ENCODE assay signal across 10 cellular contexts in the genomic region with DNA sequence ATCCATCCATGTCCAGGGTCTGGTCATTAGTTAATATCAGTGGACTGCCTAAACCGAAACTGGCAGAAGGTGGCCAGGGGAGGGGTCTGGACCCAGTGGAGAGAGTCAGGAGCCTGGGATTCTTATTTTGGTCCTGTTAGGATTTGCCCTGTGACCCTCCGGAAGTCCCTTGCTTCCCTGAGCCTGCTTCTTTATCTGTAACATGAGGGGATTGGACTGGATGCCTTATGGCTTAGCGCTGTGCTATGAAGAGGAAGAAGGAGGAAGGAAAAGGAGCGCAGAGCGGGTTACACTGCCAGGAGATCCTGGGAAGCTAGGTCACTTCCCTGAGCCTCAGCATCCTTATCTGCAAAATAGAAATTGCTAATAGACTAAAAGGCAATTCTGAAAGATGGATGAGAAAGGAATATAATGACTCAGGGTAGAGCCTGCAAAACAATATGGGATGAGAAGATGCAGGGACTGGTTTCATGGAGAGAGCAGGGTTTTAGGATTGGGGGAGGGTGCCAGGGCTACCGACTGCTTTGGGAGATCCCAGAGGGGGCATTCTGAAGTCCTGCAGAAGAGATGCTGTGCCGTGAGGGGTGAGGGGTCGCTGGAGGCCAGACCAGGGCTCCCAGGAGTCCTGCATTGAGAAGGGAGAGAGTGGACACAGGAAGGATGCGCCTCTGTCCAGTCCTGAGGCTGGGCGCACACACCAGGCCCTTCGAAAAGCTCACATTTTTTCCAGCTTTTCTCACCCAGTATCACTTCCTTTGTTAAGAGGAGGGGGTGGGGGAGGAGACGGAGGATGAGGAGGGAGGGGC. TPM values are rescaled to one million over a fixed set of nuclear protein-coding genes. Genes with fewer than 3 reads are reported as not detected.
DNase-seq lines count a peak whose midpoint lies in the region; ATAC-seq and TF ChIP-seq lines count a peak whose summit lies in the region.
"Had no signal": no experiment of that assay in that cellular context is flagged by ENCODE, and none has a peak within 500 bp of the region (broad histone marks: within the 10 kb centered on the region; RNA-seq: fewer than 3 reads in every experiment).

No MANE protein-coding gene starts in this region.

- H3K4me1 ChIP-seq in cardiac muscle cell (ENCODE audit: low read depth) (peaks cover 54% of the 10 kb centered on the region), body of pancreas (peaks cover 63% of the 10 kb centered on the region), upper lobe of right lung (peaks cover 41% of the 10 kb centered on the region)

- H3K4me1 Mint-ChIP-seq in mesothelial cell of epicardium: peaks cover 43% of the 10 kb centered on the region

- TF ChIP-seq CTCF in cardiac muscle cell (IDR thresholded peaks at IDR 0.05; ENCODE audit: low read depth, low read length) (no peak), body of pancreas (IDR thresholded peaks at IDR 0.05) (no peak), mesothelial cell of epicardium (IDR thresholded peaks at IDR 0.05; ENCODE audit: unreplicated experiment) (no peak), upper lobe of right lung (IDR thresholded peaks at IDR 0.05) (no peak)

- H3K4me3 Mint-ChIP-seq in mesothelial cell of epicardium: peak overlapping the region; percentile 57

- H3K9me3 ChIP-seq in cardiac muscle cell (ENCODE audit: low read depth) (no peaks in the 10 kb centered on the region), body of pancreas (no peaks in the 10 kb centered on the region), upper lobe of right lung (no peaks in the 10 kb centered on the region)

- intact Hi-C loops in Right ventricle myocardium inferior (cut with DNase I) (loop anchor here (5.0 kb wide), 1 partner anchor 90 kb away; no protein-coding TSS in a partner anchor), body of pancreas (cut with DNase I) (no loop called here), upper lobe of right lung (cut with DNase I) (no loop called here)

- H3K36me3 ChIP-seq in cardiac muscle cell (no peaks in the 10 kb centered on the region), body of pancreas (replicated peaks in 1 of 2; ENCODE audit: insufficient read depth in 1 of 2, low read depth in 2 of 2) (no peaks in the 10 kb centered on the region), upper lobe of right lung (no peaks in the 10 kb centered on the region)

- H3K27me3 Mint-ChIP-seq in mesothelial cell of epicardium (ENCODE audit: low read depth): peaks cover 49% of the 10 kb centered on the region

- H3K4me3 ChIP-seq in cardiac muscle cell (peak overlapping the region; percentile 34), body of pancreas (no peak overlapping the region), upper lobe of right lung (peak overlapping the region; percentile 46)

- WGBS in body of pancreas, 2 donors: 16% methylated on average over 11 to 12 of the region's 12 CpGs

- H3K36me3 Mint-ChIP-seq in mesothelial cell of epicardium: no peaks in the 10 kb centered on the region

- TF ChIP-seq POLR2A in body of pancreas (IDR thresholded peaks at IDR 0.05): no peak

- H3K9me3 Mint-ChIP-seq in mesothelial cell of epicardium: no peaks in the 10 kb centered on the region

- ATAC-seq in Right ventricle myocardium inferior: no peak
- no peak for ATAC-seq in body of pancreas
- ATAC-seq in upper lobe of right lung: no peak

- H3K27ac ChIP-seq in cardiac muscle cell: no peak overlapping the region
- peak overlapping the region; percentile 33 to 86 (median 68) for H3K27ac ChIP-seq in body of pancreas
- H3K27ac ChIP-seq in upper lobe of right lung: no peak overlapping the region

- H3K27ac Mint-ChIP-seq in mesothelial cell of epicardium: peak overlapping the region; percentile 1

- DNase-seq in cardiac muscle cell (ENCODE audit: low read depth in 1 of 2, low spot score in 1 of 2) (peak in 1 of 2 donors; percentile 27), Right ventricle myocardium inferior (ENCODE audit: missing footprints) (no peak), body of pancreas (no peak), mesothelial cell of epicardium (ENCODE audit: low spot score in 2 of 2, unreplicated experiment in 2 of 2) (no peak), upper lobe of right lung (no peak), GM19238 (ENCODE audit: insufficient read length, low spot score) (no peak), iPS-NIHi7 (ENCODE audit: extremely low spot score) (no peak), superior temporal gyrus (ENCODE audit: extremely low spot score) (no peak)

- no peaks in the 10 kb centered on the region for H3K27me3 ChIP-seq in cardiac muscle cell
- H3K27me3 ChIP-seq in body of pancreas: no peaks in the 10 kb centered on the region
- H3K27me3 ChIP-seq in upper lobe of right lung: peaks cover 43% of the 10 kb centered on the region

RNA-seq across cellular contexts. Expression of a gene that starts 0.5 kb away (rescaled TPM):
- 8.5 and 14.9 TPM in 2 replicates for total RNA-seq in cardiac muscle cell
- polyA plus RNA-seq in cardiac muscle cell: 12.2 and 22.2 TPM in 2 replicates
- total RNA-seq in Right ventricle myocardium inferior: 19.0 TPM
- total RNA-seq in body of pancreas: 10 to 100 TPM; 16.1 to 21.1 TPM
- total RNA-seq in mesothelial cell of epicardium: 2.9 to 4.3 TPM (median 3.8 TPM) in 3 replicates
- total RNA-seq in upper lobe of right lung: 4.1 TPM
- total RNA-seq: mononuclear cell had no signal

RNA-seq across cellular contexts. Expression of a gene that starts 41.3 kb away (rescaled TPM):
- total RNA-seq in cardiac muscle cell: 0.18 TPM in 1 of 2 replicates, not detected in the other
- polyA plus RNA-seq in cardiac muscle cell: 0.62 TPM in 1 of 2 replicates, not detected in the other
- not detected for total RNA-seq in Right ventricle myocardium inferior
- not detected for total RNA-seq in body of pancreas
- not detected in 3 replicates for total RNA-seq in mesothelial cell of epicardium
- total RNA-seq in upper lobe of right lung: not detected
- total RNA-seq: Daoy, mononuclear cell had no signal

RNA-seq across cellular contexts. Expression of a gene that starts 48.6 kb away (rescaled TPM):
- 0.53 and 1.4 TPM in 2 replicates for total RNA-seq in cardiac muscle cell
- 0.86 and 2.1 TPM in 2 replicates for polyA plus RNA-seq in cardiac muscle cell
- not detected for total RNA-seq in Right ventricle myocardium inferior
- not detected for total RNA-seq in body of pancreas
- total RNA-seq in mesothelial cell of epicardium: not detected in 3 replicates
- total RNA-seq in upper lobe of right lung: not detected
- total RNA-seq: Daoy, mononuclear cell had no signal

RNA-seq across cellular contexts. Expression of a gene that starts 59.4 kb away (rescaled TPM):
- 1.8 TPM in 1 of 2 replicates, not detected in the other for total RNA-seq in cardiac muscle cell
- polyA plus RNA-seq in cardiac muscle cell: 1.4 TPM in 1 of 2 replicates, not detected in the other
- total RNA-seq in Right ventricle myocardium inferior: 0.46 TPM
- total RNA-seq in body of pancreas: 1 to 10 TPM; 5.4 to 8.2 TPM
- total RNA-seq in mesothelial cell of epicardium: 0.13 to 0.32 TPM (median 0.22 TPM) in 3 replicates
- total RNA-seq in upper lobe of right lung: 85.1 TPM
- total RNA-seq: Daoy had no signal

Comparison
In these comparisons a context has a peak if more than half of its experiments do, and no peak if none do; other contexts are left out.
1. H3K27ac ChIP-seq: peak in body of pancreas (4 of 4); none in cardiac muscle cell (single experiment) and upper lobe of right lung (single experiment).
2. H3K4me3 ChIP-seq: peak in cardiac muscle cell (single experiment) and upper lobe of right lung (single experiment); none in body of pancreas (0 of 2).